Comparison of ENCODE assay signal across 32 cellular contexts in genomic region chr13:110652755-110653154, GRCh38.
"Had no signal": no experiment of that assay in that cellular context is flagged by ENCODE, and none has a peak within 500 bp of the region (broad histone marks: within the 10 kb centered on the region; RNA-seq: fewer than 3 reads in every experiment).

No MANE protein-coding gene starts in this region.

- DNase-seq: activated CD4-positive, alpha-beta T cell treated with anti-CD3 and anti-CD28 coated beads for 4 hours; activated CD4-positive, alpha-beta T cell treated with anti-CD3 and anti-CD28 coated beads, Interleukin-2, amount 50 U/mL, for 48 hours; activated CD4-positive, CD25-positive, alpha-beta regulatory T cell; activated CD8-positive, alpha-beta memory T cell treated with anti-CD3 and anti-CD28 coated beads for 24 hours; activated effector memory CD4-positive, alpha-beta T cell treated with Interleukin-2 at 50 U/mL for 16 hours; activated naive CD4-positive, alpha-beta T cell treated with Interleukin-2 at 50 U/mL for 16 hours; activated naive CD8-positive, alpha-beta T cell treated with anti-CD3 and anti-CD28 coated beads, Interleukin-2, amount 10 ng/mL, durations not matched to agents 7 days and 5 days; amniotic stem cell; brain microvascular endothelial cell; cortex of kidney; foreskin keratinocyte; heart left ventricle; hypothalamus; lower lobe of right lung; mesendoderm; mucosa of descending colon; psoas muscle; small intestine; stimulated activated CD4-positive, alpha-beta T cell treated with anti-CD3 and anti-CD28 coated beads, Interleukin-1b, Interleukin-23, amount 100 ng/mL, for 48 hours; stimulated activated CD4-positive, alpha-beta T cell treated with anti-CD3 and anti-CD28 coated beads, Interleukin-4, amount 100 ng/mL, for 4 hours; stimulated activated CD8-positive, alpha-beta memory T cell treated with anti-CD3 and anti-CD28 coated beads, Interleukin-4, amount 100 ng/mL, for 48 hours; stimulated activated naive CD4-positive, alpha-beta T cell; T-helper 1 cell; tibial artery; upper lobe of right lung had no signal

- H3K27ac Mint-ChIP-seq: activated naive CD8-positive, alpha-beta T cell treated with anti-CD3 and anti-CD28 coated beads, Interleukin-2, amount 10 ng/mL, durations not matched to agents 7 days and 5 days; nephron; T-helper 2 cell treated with Interferon-gamma antibody and Interleukin-4, amounts not matched to agents 5 μg/mL and 100 μg/mL, for 36 hours had no signal

- H3K9me3 ChIP-seq: esophagus muscularis mucosa, left lung, lower lobe of right lung, mucosa of descending colon, psoas muscle, sigmoid colon, suprapubic skin, tibial artery, upper lobe of right lung had no signal

- H3K27me3 Mint-ChIP-seq: activated naive CD8-positive, alpha-beta T cell treated with anti-CD3 and anti-CD28 coated beads, Interleukin-2, amount 10 ng/mL, durations not matched to agents 7 days and 5 days had no signal

- H3K4me3 ChIP-seq: esophagus muscularis mucosa, heart left ventricle, left lung, lower lobe of right lung, mucosa of descending colon, psoas muscle, sigmoid colon, suprapubic skin, tibial artery, upper lobe of right lung had no signal

- H3K4me1 ChIP-seq: esophagus muscularis mucosa, foreskin keratinocyte, lower lobe of right lung, parathyroid adenoma, psoas muscle, sigmoid colon, suprapubic skin, tibial artery, upper lobe of right lung had no signal

- H3K27me3 ChIP-seq: brain microvascular endothelial cell, esophagus muscularis mucosa, foreskin keratinocyte, heart left ventricle, left lung, sigmoid colon, suprapubic skin, tibial artery, upper lobe of right lung had no signal

- H2AFZ ChIP-seq: parathyroid adenoma had no signal

- ATAC-seq: foreskin keratinocyte, heart left ventricle, left lung, lower lobe of right lung, mucosa of descending colon, psoas muscle, upper lobe of right lung had no signal

- H3K9ac ChIP-seq: parathyroid adenoma had no signal

- H3K4me3 Mint-ChIP-seq: activated naive CD8-positive, alpha-beta T cell treated with anti-CD3 and anti-CD28 coated beads, Interleukin-2, amount 10 ng/mL, durations not matched to agents 7 days and 5 days; nephron; T-helper 2 cell treated with Interferon-gamma antibody and Interleukin-4, amounts not matched to agents 5 μg/mL and 100 μg/mL, for 36 hours had no signal

- H3K27ac ChIP-seq: brain microvascular endothelial cell, esophagus muscularis mucosa, foreskin keratinocyte, heart left ventricle, left lung, lower lobe of right lung, parathyroid adenoma, psoas muscle, sigmoid colon, suprapubic skin, tibial artery, upper lobe of right lung had no signal

- H3K79me2 ChIP-seq: parathyroid adenoma had no signal

- H3K4me1 Mint-ChIP-seq: nephron had no signal
